Comparison of ENCODE assay signal across 1 cellular context in the genomic region with DNA sequence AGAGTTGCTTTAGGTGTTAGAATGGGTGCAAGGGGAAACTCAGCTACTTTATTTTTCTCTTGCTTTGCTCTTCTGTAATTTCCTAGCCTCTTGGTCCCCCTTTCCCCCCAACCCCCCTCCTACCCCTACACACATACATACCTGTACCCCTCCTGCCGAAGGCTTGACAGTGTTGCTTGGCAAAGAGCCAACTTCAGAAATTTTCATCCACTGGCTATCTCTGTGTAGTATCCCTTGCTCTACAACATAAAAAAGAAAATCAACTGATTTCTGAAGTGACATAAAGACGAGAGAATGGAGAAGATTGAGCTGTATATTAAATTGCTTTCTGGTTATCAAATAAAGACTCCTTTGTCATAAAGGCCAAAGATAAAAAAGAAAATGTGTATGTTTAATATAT.
TF ChIP-seq lines count a peak whose summit lies in the region.

No MANE protein-coding gene starts in this region.

TF ChIP-seq in HepG2, 621 proteins besides CTCF, POLR2A, EP300 and RAD21 (continued from another document):
- TF ChIP-seq, protein P1, sequence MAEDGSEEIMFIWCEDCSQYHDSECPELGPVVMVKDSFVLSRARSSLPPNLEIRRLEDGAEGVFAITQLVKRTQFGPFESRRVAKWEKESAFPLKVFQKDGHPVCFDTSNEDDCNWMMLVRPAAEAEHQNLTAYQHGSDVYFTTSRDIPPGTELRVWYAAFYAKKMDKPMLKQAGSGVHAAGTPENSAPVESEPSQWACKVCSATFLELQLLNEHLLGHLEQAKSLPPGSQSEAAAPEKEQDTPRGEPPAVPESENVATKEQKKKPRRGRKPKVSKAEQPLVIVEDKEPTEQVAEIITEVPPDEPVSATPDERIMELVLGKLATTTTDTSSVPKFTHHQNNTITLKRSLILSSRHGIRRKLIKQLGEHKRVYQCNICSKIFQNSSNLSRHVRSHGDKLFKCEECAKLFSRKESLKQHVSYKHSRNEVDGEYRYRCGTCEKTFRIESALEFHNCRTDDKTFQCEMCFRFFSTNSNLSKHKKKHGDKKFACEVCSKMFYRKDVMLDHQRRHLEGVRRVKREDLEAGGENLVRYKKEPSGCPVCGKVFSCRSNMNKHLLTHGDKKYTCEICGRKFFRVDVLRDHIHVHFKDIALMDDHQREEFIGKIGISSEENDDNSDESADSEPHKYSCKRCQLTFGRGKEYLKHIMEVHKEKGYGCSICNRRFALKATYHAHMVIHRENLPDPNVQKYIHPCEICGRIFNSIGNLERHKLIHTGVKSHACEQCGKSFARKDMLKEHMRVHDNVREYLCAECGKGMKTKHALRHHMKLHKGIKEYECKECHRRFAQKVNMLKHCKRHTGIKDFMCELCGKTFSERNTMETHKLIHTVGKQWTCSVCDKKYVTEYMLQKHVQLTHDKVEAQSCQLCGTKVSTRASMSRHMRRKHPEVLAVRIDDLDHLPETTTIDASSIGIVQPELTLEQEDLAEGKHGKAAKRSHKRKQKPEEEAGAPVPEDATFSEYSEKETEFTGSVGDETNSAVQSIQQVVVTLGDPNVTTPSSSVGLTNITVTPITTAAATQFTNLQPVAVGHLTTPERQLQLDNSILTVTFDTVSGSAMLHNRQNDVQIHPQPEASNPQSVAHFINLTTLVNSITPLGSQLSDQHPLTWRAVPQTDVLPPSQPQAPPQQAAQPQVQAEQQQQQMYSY (CRISPR knock-in tag; IDR thresholded peaks at IDR 0.05): no peak
- no peak for TF ChIP-seq ZNF652 (CRISPR knock-in tag; IDR thresholded peaks at IDR 0.05; ENCODE audit: borderline replicate concordance, low read depth)
